35 cellular contexts compared by ENCODE assay signal in genomic region chr6:2000962-2001361, GRCh38.
"Had no signal": no experiment of that assay in that cellular context is flagged by ENCODE, and none has a peak within 500 bp of the region (broad histone marks: within the 10 kb centered on the region; RNA-seq: fewer than 3 reads in every experiment).

No MANE protein-coding gene starts in this region.

- H3K27me3 ChIP-seq: MG63 had no signal

- H3K4me3 ChIP-seq: MG63 had no signal

- DNase-seq: Karpas-422, Kasumi-1, MG63, MM.1S, MV-4-11, NCI-H1048, NCI-H1092, NCI-H1092 treated with DMSO at 0.1 percent for 48 hours, NCI-H1105, NCI-H1105 treated with DMSO at 0.1 percent for 48 hours, NCI-H1417, NCI-H1417 treated with DMSO at 0.1 percent for 48 hours, NCI-H1436, NCI-H1436 treated with DMSO at 0.1 percent for 48 hours, NCI-H146, NCI-H1694, NCI-H1694 treated with DMSO at 0.1 percent for 48 hours, NCI-H187, NCI-H187 treated with DMSO at 0.1 percent for 48 hours, NCI-H1930, NCI-H2029, NCI-H2029 treated with DMSO at 0.1 percent for 48 hours, NCI-H2081, NCI-H2081 treated with DMSO at 0.1 percent for 48 hours, NCI-H2107, NCI-H2171, NCI-H2171 treated with DMSO at 0.1 percent for 48 hours, NCI-H2227 treated with DMSO at 0.1 percent for 48 hours, NCI-H226, NCI-H345, NCI-H446, NCI-H446 treated with DMSO at 0.1 percent for 48 hours, NCI-H510A, NCI-H510A treated with DMSO at 0.1 percent for 48 hours, NCI-H524 had no signal

- H3K36me3 ChIP-seq: MG63 had no signal

- H3K9me3 ChIP-seq: MG63 had no signal
